ENCODE assay signal across 23 cellular contexts in the genomic region with DNA sequence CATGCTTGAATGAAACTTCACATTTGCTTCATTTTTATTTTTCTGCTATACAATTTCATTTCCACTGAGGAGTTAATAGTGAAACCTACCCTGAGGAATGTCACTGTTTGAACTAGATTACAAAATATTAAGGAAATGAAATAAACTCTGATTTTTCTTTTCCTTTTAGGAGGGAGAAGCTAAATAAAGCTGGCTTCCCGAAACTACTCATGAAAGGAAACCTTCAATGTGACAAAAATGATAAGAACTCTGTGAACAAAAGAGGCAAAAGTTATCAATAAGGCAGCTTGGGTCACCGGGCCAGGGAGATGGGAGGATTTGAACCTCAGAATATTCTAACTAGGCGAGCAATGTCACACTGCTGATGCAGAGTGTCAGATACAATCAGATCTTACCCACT.
DNase-seq lines count a peak whose midpoint lies in the region; ATAC-seq, FAIRE-seq and TF ChIP-seq lines count a peak whose summit lies in the region.
"Had no signal": no experiment of that assay in that cellular context is flagged by ENCODE, and none has a peak within 500 bp of the region (broad histone marks: within the 10 kb centered on the region; RNA-seq: fewer than 3 reads in every experiment).

No MANE protein-coding gene starts in this region.

- POLR2A ChIA-PET in HepG2 (lab: Yijun Ruan, JAX) = no interaction called here

- H3K4me3 ChIP-seq in liver (ENCODE audit: low read depth in 1 of 3, low read length in 3 of 3) (no peak overlapping the region), HepG2 (replicated peaks in 1 of 3; ENCODE audit: insufficient read depth in 1 of 3, low read depth in 2 of 3, low read length in 3 of 3) (no peak overlapping the region), hepatocyte (no peak overlapping the region), gastrocnemius medialis (peak overlapping the region in 1 of 4 donors; percentile 1), esophagus muscularis mucosa (no peak overlapping the region)
- H3K4me3 ChIP-seq: Peyer's patch, sigmoid colon, SK-N-MC had no signal

- H3K27ac ChIP-seq in liver (ENCODE audit: low read depth in 1 of 2, low read length in 2 of 2) (no peak overlapping the region), HepG2 (ENCODE audit: extremely low read length, insufficient read depth, low read length) (no peak overlapping the region), hepatocyte (peak overlapping the region; percentile 64), gastrocnemius medialis (peak overlapping the region; percentile 18 to 62 (median 61)), esophagus muscularis mucosa (replicated peaks in 1 of 4) (peak overlapping the region in 1 of 4 donors; percentile 30)
- H3K27ac ChIP-seq: C4-2B, foreskin keratinocyte, SK-N-MC had no signal

- TF ChIP-seq CTCF in liver (IDR thresholded peaks at IDR 0.05; ENCODE audit: low read depth, low read length, missing input control) (no peak), HepG2 (CRISPR knock-in tag; IDR thresholded peaks at IDR 0.05) (no peak), hepatocyte (IDR thresholded peaks at IDR 0.05; ENCODE audit: poor library complexity) (no peak), gastrocnemius medialis (IDR thresholded peaks at IDR 0.05 in 4 of 5, conservative IDR thresholded peaks at IDR 0.05 in 1 of 5) (no peak), esophagus muscularis mucosa (IDR thresholded peaks at IDR 0.05) (no peak)

- H3K4me3 Mint-ChIP-seq in T-helper 17 cell = no peak overlapping the region
- H3K4me3 Mint-ChIP-seq: activated CD4-positive, alpha-beta memory T cell treated with anti-CD3 and anti-CD28 coated beads, Interleukin-2, amount 10 ng/mL, durations not matched to agents 7 days and 5 days; activated naive CD4-positive, alpha-beta T cell treated with anti-CD3 and anti-CD28 coated beads, Interleukin-2, amount 10 ng/mL, durations not matched to agents 7 days and 5 days; T-helper 2 cell treated with Interferon-gamma antibody and Interleukin-4, amounts not matched to agents 5 μg/mL and 100 μg/mL, for 36 hours had no signal

- DNase-seq in HepG2 (ENCODE audit: low spot score) (no peak), hepatocyte (ENCODE audit: low spot score) (no peak), gastrocnemius medialis (no peak), esophagus muscularis mucosa (ENCODE audit: extremely low spot score) (no peak), T-helper 17 cell (no peak)
- DNase-seq in activated CD4-positive, CD25-positive, alpha-beta regulatory T cell (lab: John Stamatoyannopoulos, UW) = no peak
- DNase-seq: activated CD4-positive, alpha-beta memory T cell treated with anti-CD3 and anti-CD28 coated beads, Interleukin-2, amount 10 ng/mL, durations not matched to agents 7 days and 5 days; activated naive CD4-positive, alpha-beta T cell treated with anti-CD3 and anti-CD28 coated beads, Interleukin-2, amount 10 ng/mL, durations not matched to agents 7 days and 5 days; activated T-cell treated with anti-CD3 and anti-CD28 coated beads, Interleukin-2, amount 50 U/mL, for 1 hour; cortex of kidney; foreskin keratinocyte; KBM-7; NCI-H1930; NCI-H446; Peyer's patch; sigmoid colon; stimulated activated CD4-positive, alpha-beta T cell treated with anti-CD3 and anti-CD28 coated beads, Interleukin-1b, Interleukin-23, amount 100 ng/mL, for 48 hours; stimulated activated naive CD4-positive, alpha-beta T cell treated with Interleukin-2 at 50 U/mL for 16 hours had no signal

- ATAC-seq in HepG2 (no peak), gastrocnemius medialis (peak in 1 of 2 donors; percentile 34), GM21360 (IDR thresholded peaks at IDR 0.05; ENCODE audit: unreplicated experiment) (no peak), T-helper 17 cell (no peak)
- ATAC-seq: foreskin keratinocyte had no signal

- BruUV-seq in HepG2 (replicated peaks; lab: Mats Ljungman, UMichigan) = no TSS peak

- H3K27me3 Mint-ChIP-seq in T-helper 17 cell = no peaks in the 10 kb centered on the region
- H3K27me3 Mint-ChIP-seq: activated CD4-positive, alpha-beta memory T cell treated with anti-CD3 and anti-CD28 coated beads, Interleukin-2, amount 10 ng/mL, durations not matched to agents 7 days and 5 days; activated naive CD4-positive, alpha-beta T cell treated with anti-CD3 and anti-CD28 coated beads, Interleukin-2, amount 10 ng/mL, durations not matched to agents 7 days and 5 days had no signal

- WGBS in liver = 68% methylated on average over 3 of the region's 3 CpGs
- WGBS in HepG2 (ENCODE audit: low lambda C conversion rate) = 93% methylated on average over 3 of the region's 3 CpGs
- 80% methylated on average over 3 of the region's 3 CpGs for WGBS in hepatocyte (ENCODE audit: low lambda C conversion rate, missing lambda C conversion rate)
- 74% methylated on average over 3 of the region's 3 CpGs for WGBS in esophagus muscularis mucosa

- peaks cover 0 to 12% (median 7%) of the 10 kb centered on the region in 4 donors for H3K9me3 ChIP-seq in liver (ENCODE audit: control insufficient read depth in 4 of 4, low read length in 3 of 4)
- peaks cover 36% of the 10 kb centered on the region for H3K9me3 ChIP-seq in HepG2 (ENCODE audit: low read length)
- H3K9me3 ChIP-seq in hepatocyte (ENCODE audit: low read depth) = peaks cover 14% of the 10 kb centered on the region
- H3K9me3 ChIP-seq in gastrocnemius medialis = peaks cover 0 to 6% (median 0%) of the 10 kb centered on the region in 3 donors
- peaks cover 0 to 23% (median 12%) of the 10 kb centered on the region in 4 donors for H3K9me3 ChIP-seq in esophagus muscularis mucosa
- no peaks in the 10 kb centered on the region for H3K9me3 ChIP-seq in T-helper 17 cell (ENCODE audit: control insufficient read depth, low read length, poor library complexity, severe bottlenecking)

- TF ChIP-seq EP300 in HepG2 (IDR thresholded peaks at IDR 0.05; ENCODE audit: low read depth in 2 of 2, low read length in 2 of 2) (no peak), HepG2 (CRISPR knock-in tag; IDR thresholded peaks at IDR 0.05; ENCODE audit: borderline replicate concordance) (no peak), esophagus muscularis mucosa (IDR thresholded peaks at IDR 0.05) (no peak)

- H3K9ac ChIP-seq in liver (ENCODE audit: low read depth in 1 of 2, low read length in 2 of 2) = no peak overlapping the region
- H3K9ac ChIP-seq in HepG2 (ENCODE audit: insufficient read depth, low read depth, low read length) = no peak overlapping the region

- H2AFZ ChIP-seq in HepG2 (ENCODE audit: low read length) (no peak overlapping the region), hepatocyte (no peak overlapping the region)

- TF ChIP-seq POLR2A in HepG2 (IDR thresholded peaks at IDR 0.05; ENCODE audit: insufficient read depth in 1 of 2, low read depth in 2 of 2, low read length in 2 of 2) (no peak), gastrocnemius medialis (IDR thresholded peaks at IDR 0.05) (no peak), esophagus muscularis mucosa (IDR thresholded peaks at IDR 0.05; ENCODE audit: low read depth) (no peak)

- peaks cover 0 to 2% (median 0%) of the 10 kb centered on the region in 4 donors for H3K4me1 ChIP-seq in liver (ENCODE audit: control insufficient read depth in 4 of 4, insufficient read depth in 4 of 4, low read length in 3 of 4)
- H3K4me1 ChIP-seq in HepG2 (ENCODE audit: insufficient read depth, low read length) = no peaks in the 10 kb centered on the region
- H3K4me1 ChIP-seq in hepatocyte (ENCODE audit: insufficient read depth) = no peaks in the 10 kb centered on the region
- peaks cover 12 to 19% of the 10 kb centered on the region in 2 donors for H3K4me1 ChIP-seq in gastrocnemius medialis
- H3K4me1 ChIP-seq in esophagus muscularis mucosa = peaks cover 0 to 8% (median 1%) of the 10 kb centered on the region in 4 donors
- H3K4me1 ChIP-seq: Peyer's patch had no signal

- no peaks in the 10 kb centered on the region for H3K9me2 ChIP-seq in hepatocyte (replicated peaks; ENCODE audit: insufficient read depth)

- no peaks in the 10 kb centered on the region for H3K36me3 Mint-ChIP-seq in T-helper 17 cell (ENCODE audit: low read depth)
- H3K36me3 Mint-ChIP-seq: activated naive CD4-positive, alpha-beta T cell treated with anti-CD3 and anti-CD28 coated beads, Interleukin-2, amount 10 ng/mL, durations not matched to agents 7 days and 5 days had no signal

- H3K27ac Mint-ChIP-seq in T-helper 17 cell = no peak overlapping the region
- H3K27ac Mint-ChIP-seq: activated CD4-positive, alpha-beta memory T cell treated with anti-CD3 and anti-CD28 coated beads, Interleukin-2, amount 10 ng/mL, durations not matched to agents 7 days and 5 days; activated naive CD4-positive, alpha-beta T cell treated with anti-CD3 and anti-CD28 coated beads, Interleukin-2, amount 10 ng/mL, durations not matched to agents 7 days and 5 days; T-helper 2 cell treated with Interferon-gamma antibody and Interleukin-4, amounts not matched to agents 5 μg/mL and 100 μg/mL, for 36 hours had no signal

- no peaks in the 10 kb centered on the region for H3K27me3 ChIP-seq in liver (ENCODE audit: control insufficient read depth in 4 of 4, insufficient read depth in 4 of 4, low read length in 3 of 4)
- no peaks in the 10 kb centered on the region for H3K27me3 ChIP-seq in HepG2 (ENCODE audit: control insufficient read depth in 1 of 2, insufficient read depth in 2 of 2, low read length in 2 of 2)
- H3K27me3 ChIP-seq in hepatocyte = no peaks in the 10 kb centered on the region
- H3K27me3 ChIP-seq in gastrocnemius medialis = no peaks in the 10 kb centered on the region
- no peaks in the 10 kb centered on the region for H3K27me3 ChIP-seq in esophagus muscularis mucosa
- H3K27me3 ChIP-seq: foreskin keratinocyte, Peyer's patch, sigmoid colon had no signal

- H4K20me1 ChIP-seq in HepG2 (ENCODE audit: insufficient read depth, low read length) (no peaks in the 10 kb centered on the region), hepatocyte (ENCODE audit: insufficient read depth, poor library complexity, severe bottlenecking) (no peaks in the 10 kb centered on the region)

- in situ Hi-C loops in HepG2 (cut with HindIII; ENCODE audit: extremely low pct_ligation_motif_present, low pct_unique_long_range_greater_than_20kb) = no loop called here
- in situ Hi-C loops in gastrocnemius medialis (cut with MboI; ENCODE audit: low sequenced_read_pairs in 4 of 4) = no loop called here

- H3K36me3 ChIP-seq in liver (ENCODE audit: control insufficient read depth in 4 of 4, insufficient read depth in 3 of 4, low read depth in 1 of 4, low read length in 3 of 4) = peaks cover 0 to 2% (median 0%) of the 10 kb centered on the region in 4 donors
- no peaks in the 10 kb centered on the region for H3K36me3 ChIP-seq in HepG2 (replicated peaks in 1 of 2; ENCODE audit: control insufficient read depth in 1 of 2, insufficient read depth in 2 of 2, low read length in 2 of 2)
- H3K36me3 ChIP-seq in hepatocyte (replicated peaks; ENCODE audit: insufficient read depth, low read depth) = no peaks in the 10 kb centered on the region
- H3K36me3 ChIP-seq in gastrocnemius medialis = no peaks in the 10 kb centered on the region
- no peaks in the 10 kb centered on the region for H3K36me3 ChIP-seq in esophagus muscularis mucosa
- H3K36me3 ChIP-seq: Peyer's patch, sigmoid colon had no signal

- no peak for FAIRE-seq in HepG2 (lab: Jason Lieb, UNC)

- intact Hi-C loops in HepG2 (cut with micrococcal nuclease; ENCODE audit: unreplicated experiment) = no loop called here
- intact Hi-C loops in gastrocnemius medialis (cut with DNase I; ENCODE audit: low total_unique reads) = no loop called here
- intact Hi-C loops in esophagus muscularis mucosa (cut with DNase I) = no loop called here

- CTCF ChIA-PET in HepG2 (lab: Yijun Ruan, JAX; ENCODE audit: low intra/inter-chr PET ratio, low total read pairs) = no interaction called here

- H3K4me1 Mint-ChIP-seq in T-helper 17 cell = no peaks in the 10 kb centered on the region
- H3K4me1 Mint-ChIP-seq: activated CD4-positive, alpha-beta memory T cell treated with anti-CD3 and anti-CD28 coated beads, Interleukin-2, amount 10 ng/mL, durations not matched to agents 7 days and 5 days; activated naive CD4-positive, alpha-beta T cell treated with anti-CD3 and anti-CD28 coated beads, Interleukin-2, amount 10 ng/mL, durations not matched to agents 7 days and 5 days had no signal

- H3K79me2 ChIP-seq in HepG2 (ENCODE audit: insufficient read depth, low read length) (no peaks in the 10 kb centered on the region), hepatocyte (peaks cover under 1% of the 10 kb centered on the region)

- TF ChIP-seq RAD21 in liver (IDR thresholded peaks at IDR 0.05) (peak in 1 of 2 donors; percentile 18), HepG2 (CRISPR knock-in tag; IDR thresholded peaks at IDR 0.05) (no peak)

- H3K4me2 ChIP-seq in HepG2 (ENCODE audit: low read depth, low read length) (no peak overlapping the region), hepatocyte (peak overlapping the region; percentile 31)

Comparison
In these comparisons a context has a peak if more than half of its experiments do, and no peak if none do; other contexts are left out.
1. H3K27ac ChIP-seq: peak in hepatocyte (single experiment) and gastrocnemius medialis (4 of 4); none in liver (0 of 2) and HepG2 (single experiment).